In the genomic region with DNA sequence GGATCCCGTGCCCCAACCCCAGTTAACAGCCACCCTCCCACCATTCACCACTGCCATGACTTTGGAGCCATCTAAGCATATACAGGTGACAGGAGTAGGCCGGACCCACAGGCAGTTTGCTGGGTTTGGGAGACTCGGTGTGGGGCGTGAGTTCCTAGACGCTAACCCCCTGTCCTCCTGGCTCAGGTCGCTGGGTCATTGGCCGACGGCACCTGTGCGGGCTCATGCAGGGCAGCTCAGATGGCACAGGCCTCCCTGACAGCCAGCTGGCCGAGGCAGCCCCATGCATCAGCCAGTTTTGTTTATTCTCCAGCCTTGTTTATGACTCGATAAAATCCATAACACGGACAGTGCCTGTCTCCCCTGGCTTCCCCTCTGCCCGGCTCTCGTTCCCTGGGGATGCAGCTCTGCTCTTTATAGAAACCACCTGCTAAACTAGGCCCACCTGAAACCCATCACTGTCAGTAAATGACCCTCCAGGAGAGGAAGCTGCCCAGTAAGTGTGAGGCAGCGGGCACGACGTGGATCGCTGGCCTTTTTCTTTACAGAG, we compare ENCODE assay signal across 20 cellular contexts.
"Had no signal": no experiment of that assay in that cellular context is flagged by ENCODE, and none has a peak within 500 bp of the region (broad histone marks: within the 10 kb centered on the region; RNA-seq: fewer than 3 reads in every experiment).

No MANE protein-coding gene starts in this region.

- H3K36me3 ChIP-seq: left ventricle myocardium inferior, tibial nerve, vagina had no signal

- H3K4me3 ChIP-seq: coronary artery, hepatocyte, left ventricle myocardium inferior, tibial nerve, vagina had no signal

- H3K9me3 ChIP-seq: left ventricle myocardium inferior, tibial nerve, vagina had no signal

- H3K4me3 Mint-ChIP-seq: activated CD4-positive, alpha-beta memory T cell treated with anti-CD3 and anti-CD28 coated beads, Interleukin-2, amount 10 ng/mL, durations not matched to agents 7 days and 5 days; activated naive CD8-positive, alpha-beta T cell; brain; central memory CD8-positive, alpha-beta T cell had no signal

- H3K4me1 ChIP-seq: left ventricle myocardium inferior, parathyroid adenoma had no signal

- DNase-seq: activated CD4-positive, alpha-beta memory T cell treated with anti-CD3 and anti-CD28 coated beads, Interleukin-2, amount 10 ng/mL, durations not matched to agents 7 days and 5 days; activated CD8-positive, alpha-beta memory T cell treated with anti-CD3 and anti-CD28 coated beads, Interleukin-2, amount 50 U/mL, for 4 hours; activated effector memory CD4-positive, alpha-beta T cell treated with anti-CD3 and anti-CD28 coated beads, Interleukin-2, amount 50 U/mL, for 16 hours; activated T-cell treated with anti-CD3 and anti-CD28 coated beads, Interleukin-2, amount 50 U/mL, for 48 hours; amniotic stem cell; left ventricle myocardium inferior; mesenchymal stem cell; stimulated activated CD4-positive, alpha-beta T cell treated with anti-CD3 and anti-CD28 coated beads, Interleukin-12 subunit alpha, Interleukin-12 subunit beta, amount 100 ng/mL, for 4 hours; stimulated activated naive CD4-positive, alpha-beta T cell; substantia nigra; T1000 had no signal

- ATAC-seq: esophagus mucosa had no signal

- H3K27ac Mint-ChIP-seq: activated CD4-positive, alpha-beta memory T cell treated with anti-CD3 and anti-CD28 coated beads, Interleukin-2, amount 10 ng/mL, durations not matched to agents 7 days and 5 days; activated naive CD8-positive, alpha-beta T cell had no signal

- H3K27ac ChIP-seq: coronary artery, hepatocyte, left ventricle myocardium inferior, parathyroid adenoma, tibial nerve, vagina had no signal

- H3K27me3 ChIP-seq: hepatocyte, tibial nerve, vagina had no signal

- H3K27me3 Mint-ChIP-seq: activated naive CD8-positive, alpha-beta T cell; central memory CD8-positive, alpha-beta T cell had no signal

- H3K4me1 Mint-ChIP-seq: central memory CD8-positive, alpha-beta T cell had no signal

- H3K9me3 Mint-ChIP-seq: activated CD4-positive, alpha-beta memory T cell treated with anti-CD3 and anti-CD28 coated beads, Interleukin-2, amount 10 ng/mL, durations not matched to agents 7 days and 5 days; brain; central memory CD8-positive, alpha-beta T cell had no signal
